In the genomic region with DNA sequence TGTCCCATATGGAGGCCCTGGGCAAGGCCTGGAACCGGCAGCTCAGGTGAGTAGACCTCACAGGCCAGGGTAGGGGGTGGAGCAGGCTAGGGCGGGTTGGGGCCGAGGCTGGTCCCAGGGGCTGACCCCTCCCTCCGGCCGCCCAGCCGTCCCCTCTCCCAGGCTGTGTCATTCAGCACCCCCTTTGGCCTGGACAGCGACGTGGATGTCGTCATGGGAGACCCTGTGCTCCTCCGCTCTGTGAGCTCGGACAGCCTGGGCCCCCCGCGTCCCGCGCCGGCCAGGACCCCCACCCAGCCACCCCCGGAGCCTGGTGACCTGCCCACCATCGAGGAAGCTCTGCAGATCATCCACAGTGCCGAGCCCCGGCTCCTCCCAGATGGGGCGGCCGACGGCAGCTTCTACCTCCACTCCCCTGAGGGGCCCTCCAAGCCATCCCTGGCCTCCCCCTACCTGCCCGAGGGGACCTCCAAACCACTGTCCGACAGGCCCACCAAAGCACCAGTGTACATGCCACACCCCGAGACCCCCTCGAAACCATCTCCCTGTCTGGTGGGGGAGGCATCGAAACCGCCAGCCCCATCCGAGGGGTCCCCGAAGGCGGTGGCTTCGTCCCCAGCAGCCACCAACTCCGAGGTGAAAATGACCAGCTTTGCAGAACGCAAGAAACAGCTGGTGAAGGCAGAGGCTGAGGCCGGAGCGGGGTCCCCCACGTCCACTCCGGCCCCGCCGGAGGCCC, we compare ENCODE assay signal across 1 cellular context.
TF ChIP-seq lines count a peak whose summit lies in the region.

No MANE protein-coding gene starts in this region.

TF ChIP-seq in K562, 482 proteins besides CTCF, POLR2A, EP300 and RAD21 (continued from another document and continues in another):
- TF ChIP-seq, protein P1, sequence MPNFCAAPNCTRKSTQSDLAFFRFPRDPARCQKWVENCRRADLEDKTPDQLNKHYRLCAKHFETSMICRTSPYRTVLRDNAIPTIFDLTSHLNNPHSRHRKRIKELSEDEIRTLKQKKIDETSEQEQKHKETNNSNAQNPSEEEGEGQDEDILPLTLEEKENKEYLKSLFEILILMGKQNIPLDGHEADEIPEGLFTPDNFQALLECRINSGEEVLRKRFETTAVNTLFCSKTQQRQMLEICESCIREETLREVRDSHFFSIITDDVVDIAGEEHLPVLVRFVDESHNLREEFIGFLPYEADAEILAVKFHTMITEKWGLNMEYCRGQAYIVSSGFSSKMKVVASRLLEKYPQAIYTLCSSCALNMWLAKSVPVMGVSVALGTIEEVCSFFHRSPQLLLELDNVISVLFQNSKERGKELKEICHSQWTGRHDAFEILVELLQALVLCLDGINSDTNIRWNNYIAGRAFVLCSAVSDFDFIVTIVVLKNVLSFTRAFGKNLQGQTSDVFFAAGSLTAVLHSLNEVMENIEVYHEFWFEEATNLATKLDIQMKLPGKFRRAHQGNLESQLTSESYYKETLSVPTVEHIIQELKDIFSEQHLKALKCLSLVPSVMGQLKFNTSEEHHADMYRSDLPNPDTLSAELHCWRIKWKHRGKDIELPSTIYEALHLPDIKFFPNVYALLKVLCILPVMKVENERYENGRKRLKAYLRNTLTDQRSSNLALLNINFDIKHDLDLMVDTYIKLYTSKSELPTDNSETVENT (CRISPR knock-in tag; IDR thresholded peaks at IDR 0.05) = no peak
- TF ChIP-seq GATA2 (CRISPR knock-in tag; IDR thresholded peaks at IDR 0.05) = no peak
- TF ChIP-seq ATF1 (CRISPR knock-in tag; IDR thresholded peaks at IDR 0.05) = peak; percentile 15; the same call in 1 of the 2 replicates
- peak; percentile 33; the same call in 1 of the 2 replicates for TF ChIP-seq ATF1 (tag; IDR thresholded peaks at IDR 0.05)
- TF ChIP-seq, protein P2, sequence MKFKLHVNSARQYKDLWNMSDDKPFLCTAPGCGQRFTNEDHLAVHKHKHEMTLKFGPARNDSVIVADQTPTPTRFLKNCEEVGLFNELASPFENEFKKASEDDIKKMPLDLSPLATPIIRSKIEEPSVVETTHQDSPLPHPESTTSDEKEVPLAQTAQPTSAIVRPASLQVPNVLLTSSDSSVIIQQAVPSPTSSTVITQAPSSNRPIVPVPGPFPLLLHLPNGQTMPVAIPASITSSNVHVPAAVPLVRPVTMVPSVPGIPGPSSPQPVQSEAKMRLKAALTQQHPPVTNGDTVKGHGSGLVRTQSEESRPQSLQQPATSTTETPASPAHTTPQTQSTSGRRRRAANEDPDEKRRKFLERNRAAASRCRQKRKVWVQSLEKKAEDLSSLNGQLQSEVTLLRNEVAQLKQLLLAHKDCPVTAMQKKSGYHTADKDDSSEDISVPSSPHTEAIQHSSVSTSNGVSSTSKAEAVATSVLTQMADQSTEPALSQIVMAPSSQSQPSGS (CRISPR knock-in tag; IDR thresholded peaks at IDR 0.05) = peak; percentile 61; the same call in 1 of the 2 replicates
- TF ChIP-seq ZFP30 (CRISPR knock-in tag; IDR thresholded peaks at IDR 0.05; ENCODE audit: borderline replicate concordance) = no peak
- TF ChIP-seq DPF2 (IDR thresholded peaks at IDR 0.05) = no peak
- no peak for TF ChIP-seq MCM3 (IDR thresholded peaks at IDR 0.05)
- peak; percentile 86 for TF ChIP-seq PRMT5 (CRISPR knock-in tag; IDR thresholded peaks at IDR 0.05)
- TF ChIP-seq, protein P3, sequence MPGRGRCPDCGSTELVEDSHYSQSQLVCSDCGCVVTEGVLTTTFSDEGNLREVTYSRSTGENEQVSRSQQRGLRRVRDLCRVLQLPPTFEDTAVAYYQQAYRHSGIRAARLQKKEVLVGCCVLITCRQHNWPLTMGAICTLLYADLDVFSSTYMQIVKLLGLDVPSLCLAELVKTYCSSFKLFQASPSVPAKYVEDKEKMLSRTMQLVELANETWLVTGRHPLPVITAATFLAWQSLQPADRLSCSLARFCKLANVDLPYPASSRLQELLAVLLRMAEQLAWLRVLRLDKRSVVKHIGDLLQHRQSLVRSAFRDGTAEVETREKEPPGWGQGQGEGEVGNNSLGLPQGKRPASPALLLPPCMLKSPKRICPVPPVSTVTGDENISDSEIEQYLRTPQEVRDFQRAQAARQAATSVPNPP (IDR thresholded peaks at IDR 0.05; ENCODE audit: borderline replicate concordance, insufficient read depth, insufficient read length) = no peak
- TF ChIP-seq, protein P4, sequence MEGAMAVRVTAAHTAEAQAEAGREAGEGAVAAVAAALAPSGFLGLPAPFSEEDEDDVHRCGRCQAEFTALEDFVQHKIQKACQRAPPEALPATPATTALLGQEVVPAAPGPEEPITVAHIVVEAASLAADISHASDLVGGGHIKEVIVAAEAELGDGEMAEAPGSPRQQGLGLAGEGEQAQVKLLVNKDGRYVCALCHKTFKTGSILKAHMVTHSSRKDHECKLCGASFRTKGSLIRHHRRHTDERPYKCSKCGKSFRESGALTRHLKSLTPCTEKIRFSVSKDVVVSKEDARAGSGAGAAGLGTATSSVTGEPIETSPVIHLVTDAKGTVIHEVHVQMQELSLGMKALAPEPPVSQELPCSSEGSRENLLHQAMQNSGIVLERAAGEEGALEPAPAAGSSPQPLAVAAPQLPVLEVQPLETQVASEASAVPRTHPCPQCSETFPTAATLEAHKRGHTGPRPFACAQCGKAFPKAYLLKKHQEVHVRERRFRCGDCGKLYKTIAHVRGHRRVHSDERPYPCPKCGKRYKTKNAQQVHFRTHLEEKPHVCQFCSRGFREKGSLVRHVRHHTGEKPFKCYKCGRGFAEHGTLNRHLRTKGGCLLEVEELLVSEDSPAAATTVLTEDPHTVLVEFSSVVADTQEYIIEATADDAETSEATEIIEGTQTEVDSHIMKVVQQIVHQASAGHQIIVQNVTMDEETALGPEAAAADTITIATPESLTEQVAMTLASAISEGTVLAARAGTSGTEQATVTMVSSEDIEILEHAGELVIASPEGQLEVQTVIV (CRISPR knock-in tag; IDR thresholded peaks at IDR 0.05; ENCODE audit: borderline replicate concordance) = no peak
- TF ChIP-seq KDM1A (IDR thresholded peaks at IDR 0.05) = no peak
- peak; percentile 52; the same call in 1 of the 2 replicates for TF ChIP-seq CREB1 (IDR thresholded peaks at IDR 0.05)
- peak; percentile 53; the same call in 1 of the 2 replicates for TF ChIP-seq CREB1 (CRISPR knock-in tag; IDR thresholded peaks at IDR 0.05)
- no peak for TF ChIP-seq SP1 (CRISPR knock-in tag; IDR thresholded peaks at IDR 0.05)
- peak; percentile 89 for TF ChIP-seq CREM (IDR thresholded peaks at IDR 0.05; ENCODE audit: low read depth)
- TF ChIP-seq FOXP1 (CRISPR knock-in tag; IDR thresholded peaks at IDR 0.05) = peak; percentile 47; the same call in 1 of the 2 replicates
- 0 out of 4 replicates have a peak, but pooled peaks of 1 of the 2 experiments have one; percentile 24 for TF ChIP-seq TEAD1 (CRISPR knock-in tag; IDR thresholded peaks at IDR 0.05)
- TF ChIP-seq, protein P5, sequence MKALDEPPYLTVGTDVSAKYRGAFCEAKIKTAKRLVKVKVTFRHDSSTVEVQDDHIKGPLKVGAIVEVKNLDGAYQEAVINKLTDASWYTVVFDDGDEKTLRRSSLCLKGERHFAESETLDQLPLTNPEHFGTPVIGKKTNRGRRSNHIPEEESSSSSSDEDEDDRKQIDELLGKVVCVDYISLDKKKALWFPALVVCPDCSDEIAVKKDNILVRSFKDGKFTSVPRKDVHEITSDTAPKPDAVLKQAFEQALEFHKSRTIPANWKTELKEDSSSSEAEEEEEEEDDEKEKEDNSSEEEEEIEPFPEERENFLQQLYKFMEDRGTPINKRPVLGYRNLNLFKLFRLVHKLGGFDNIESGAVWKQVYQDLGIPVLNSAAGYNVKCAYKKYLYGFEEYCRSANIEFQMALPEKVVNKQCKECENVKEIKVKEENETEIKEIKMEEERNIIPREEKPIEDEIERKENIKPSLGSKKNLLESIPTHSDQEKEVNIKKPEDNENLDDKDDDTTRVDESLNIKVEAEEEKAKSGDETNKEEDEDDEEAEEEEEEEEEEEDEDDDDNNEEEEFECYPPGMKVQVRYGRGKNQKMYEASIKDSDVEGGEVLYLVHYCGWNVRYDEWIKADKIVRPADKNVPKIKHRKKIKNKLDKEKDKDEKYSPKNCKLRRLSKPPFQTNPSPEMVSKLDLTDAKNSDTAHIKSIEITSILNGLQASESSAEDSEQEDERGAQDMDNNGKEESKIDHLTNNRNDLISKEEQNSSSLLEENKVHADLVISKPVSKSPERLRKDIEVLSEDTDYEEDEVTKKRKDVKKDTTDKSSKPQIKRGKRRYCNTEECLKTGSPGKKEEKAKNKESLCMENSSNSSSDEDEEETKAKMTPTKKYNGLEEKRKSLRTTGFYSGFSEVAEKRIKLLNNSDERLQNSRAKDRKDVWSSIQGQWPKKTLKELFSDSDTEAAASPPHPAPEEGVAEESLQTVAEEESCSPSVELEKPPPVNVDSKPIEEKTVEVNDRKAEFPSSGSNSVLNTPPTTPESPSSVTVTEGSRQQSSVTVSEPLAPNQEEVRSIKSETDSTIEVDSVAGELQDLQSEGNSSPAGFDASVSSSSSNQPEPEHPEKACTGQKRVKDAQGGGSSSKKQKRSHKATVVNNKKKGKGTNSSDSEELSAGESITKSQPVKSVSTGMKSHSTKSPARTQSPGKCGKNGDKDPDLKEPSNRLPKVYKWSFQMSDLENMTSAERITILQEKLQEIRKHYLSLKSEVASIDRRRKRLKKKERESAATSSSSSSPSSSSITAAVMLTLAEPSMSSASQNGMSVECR (CRISPR knock-in tag; IDR thresholded peaks at IDR 0.05) = 0 out of 2 replicates have a peak, but pooled peaks have one; percentile 11
- TF ChIP-seq EP400 (IDR thresholded peaks at IDR 0.05) = no peak
- TF ChIP-seq, protein P6, sequence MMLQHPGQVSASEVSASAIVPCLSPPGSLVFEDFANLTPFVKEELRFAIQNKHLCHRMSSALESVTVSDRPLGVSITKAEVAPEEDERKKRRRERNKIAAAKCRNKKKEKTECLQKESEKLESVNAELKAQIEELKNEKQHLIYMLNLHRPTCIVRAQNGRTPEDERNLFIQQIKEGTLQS (IDR thresholded peaks at IDR 0.05) = peak; percentile 54
- TF ChIP-seq, protein P6 (CRISPR knock-in tag; conservative IDR thresholded peaks at IDR 0.05) = no peak
- no peak for TF ChIP-seq ERF (CRISPR knock-in tag; IDR thresholded peaks at IDR 0.05)
- no peak for TF ChIP-seq ZSCAN29 (IDR thresholded peaks at IDR 0.05)
- TF ChIP-seq SAFB2 (IDR thresholded peaks at IDR 0.05; ENCODE audit: borderline replicate concordance, low read depth, low read length, severe bottlenecking) = no peak
- TF ChIP-seq, protein P7, sequence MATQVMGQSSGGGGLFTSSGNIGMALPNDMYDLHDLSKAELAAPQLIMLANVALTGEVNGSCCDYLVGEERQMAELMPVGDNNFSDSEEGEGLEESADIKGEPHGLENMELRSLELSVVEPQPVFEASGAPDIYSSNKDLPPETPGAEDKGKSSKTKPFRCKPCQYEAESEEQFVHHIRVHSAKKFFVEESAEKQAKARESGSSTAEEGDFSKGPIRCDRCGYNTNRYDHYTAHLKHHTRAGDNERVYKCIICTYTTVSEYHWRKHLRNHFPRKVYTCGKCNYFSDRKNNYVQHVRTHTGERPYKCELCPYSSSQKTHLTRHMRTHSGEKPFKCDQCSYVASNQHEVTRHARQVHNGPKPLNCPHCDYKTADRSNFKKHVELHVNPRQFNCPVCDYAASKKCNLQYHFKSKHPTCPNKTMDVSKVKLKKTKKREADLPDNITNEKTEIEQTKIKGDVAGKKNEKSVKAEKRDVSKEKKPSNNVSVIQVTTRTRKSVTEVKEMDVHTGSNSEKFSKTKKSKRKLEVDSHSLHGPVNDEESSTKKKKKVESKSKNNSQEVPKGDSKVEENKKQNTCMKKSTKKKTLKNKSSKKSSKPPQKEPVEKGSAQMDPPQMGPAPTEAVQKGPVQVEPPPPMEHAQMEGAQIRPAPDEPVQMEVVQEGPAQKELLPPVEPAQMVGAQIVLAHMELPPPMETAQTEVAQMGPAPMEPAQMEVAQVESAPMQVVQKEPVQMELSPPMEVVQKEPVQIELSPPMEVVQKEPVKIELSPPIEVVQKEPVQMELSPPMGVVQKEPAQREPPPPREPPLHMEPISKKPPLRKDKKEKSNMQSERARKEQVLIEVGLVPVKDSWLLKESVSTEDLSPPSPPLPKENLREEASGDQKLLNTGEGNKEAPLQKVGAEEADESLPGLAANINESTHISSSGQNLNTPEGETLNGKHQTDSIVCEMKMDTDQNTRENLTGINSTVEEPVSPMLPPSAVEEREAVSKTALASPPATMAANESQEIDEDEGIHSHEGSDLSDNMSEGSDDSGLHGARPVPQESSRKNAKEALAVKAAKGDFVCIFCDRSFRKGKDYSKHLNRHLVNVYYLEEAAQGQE (CRISPR knock-in tag; IDR thresholded peaks at IDR 0.05; ENCODE audit: low read depth) = peak; percentile 90; the same call in 1 of the 2 replicates
- TF ChIP-seq XRCC3 (IDR thresholded peaks at IDR 0.05) = no peak
- TF ChIP-seq XRCC4 (IDR thresholded peaks at IDR 0.05; ENCODE audit: extremely low read depth, insufficient read depth, insufficient read length) = no peak
- TF ChIP-seq ZNF507 (tag; conservative IDR thresholded peaks at IDR 0.05) = no peak
- no peak for TF ChIP-seq DMBX1 (CRISPR knock-in tag; IDR thresholded peaks at IDR 0.05; ENCODE audit: borderline replicate concordance)
- TF ChIP-seq KAT7 (CRISPR knock-in tag; IDR thresholded peaks at IDR 0.05; ENCODE audit: borderline replicate concordance) = no peak
- TF ChIP-seq, protein P8, sequence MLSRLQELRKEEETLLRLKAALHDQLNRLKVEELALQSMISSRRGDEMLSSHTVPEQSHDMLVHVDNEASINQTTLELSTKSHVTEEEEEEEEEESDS (CRISPR knock-in tag; IDR thresholded peaks at IDR 0.05) = no peak
- TF ChIP-seq, protein P9, sequence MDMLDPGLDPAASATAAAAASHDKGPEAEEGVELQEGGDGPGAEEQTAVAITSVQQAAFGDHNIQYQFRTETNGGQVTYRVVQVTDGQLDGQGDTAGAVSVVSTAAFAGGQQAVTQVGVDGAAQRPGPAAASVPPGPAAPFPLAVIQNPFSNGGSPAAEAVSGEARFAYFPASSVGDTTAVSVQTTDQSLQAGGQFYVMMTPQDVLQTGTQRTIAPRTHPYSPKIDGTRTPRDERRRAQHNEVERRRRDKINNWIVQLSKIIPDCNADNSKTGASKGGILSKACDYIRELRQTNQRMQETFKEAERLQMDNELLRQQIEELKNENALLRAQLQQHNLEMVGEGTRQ (CRISPR knock-in tag; IDR thresholded peaks at IDR 0.05) = 0 out of 2 replicates have a peak, but pooled peaks have one; percentile 2
- no peak for TF ChIP-seq ZNF830 (CRISPR knock-in tag; IDR thresholded peaks at IDR 0.05)
- TF ChIP-seq FOSL1 (tag; conservative IDR thresholded peaks at IDR 0.05) = no peak; the same call in none of the 2 replicates
- TF ChIP-seq MYBL2 (IDR thresholded peaks at IDR 0.05; ENCODE audit: low read depth) = no peak
- TF ChIP-seq MYBL2 (CRISPR knock-in tag; IDR thresholded peaks at IDR 0.05; ENCODE audit: borderline replicate concordance) = no peak
- no peak for TF ChIP-seq ZZZ3 (IDR thresholded peaks at IDR 0.05)
- no peak for TF ChIP-seq RCOR1 (IDR thresholded peaks at IDR 0.05; ENCODE audit: borderline replicate concordance in 1 of 2, low read depth in 2 of 2, low read length in 2 of 2)
- TF ChIP-seq, protein P10, sequence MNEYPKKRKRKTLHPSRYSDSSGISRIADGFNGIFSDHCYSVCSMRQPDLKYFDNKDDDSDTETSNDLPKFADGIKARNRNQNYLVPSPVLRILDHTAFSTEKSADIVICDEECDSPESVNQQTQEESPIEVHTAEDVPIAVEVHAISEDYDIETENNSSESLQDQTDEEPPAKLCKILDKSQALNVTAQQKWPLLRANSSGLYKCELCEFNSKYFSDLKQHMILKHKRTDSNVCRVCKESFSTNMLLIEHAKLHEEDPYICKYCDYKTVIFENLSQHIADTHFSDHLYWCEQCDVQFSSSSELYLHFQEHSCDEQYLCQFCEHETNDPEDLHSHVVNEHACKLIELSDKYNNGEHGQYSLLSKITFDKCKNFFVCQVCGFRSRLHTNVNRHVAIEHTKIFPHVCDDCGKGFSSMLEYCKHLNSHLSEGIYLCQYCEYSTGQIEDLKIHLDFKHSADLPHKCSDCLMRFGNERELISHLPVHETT (CRISPR knock-in tag; conservative IDR thresholded peaks at IDR 0.05 in 1 of 2, IDR thresholded peaks at IDR 0.05 in 1 of 2) = no peak
- no peak for TF ChIP-seq TAL1 (IDR thresholded peaks at IDR 0.05)
